Comparison of ENCODE assay signal across 8 cellular contexts in the genomic region with DNA sequence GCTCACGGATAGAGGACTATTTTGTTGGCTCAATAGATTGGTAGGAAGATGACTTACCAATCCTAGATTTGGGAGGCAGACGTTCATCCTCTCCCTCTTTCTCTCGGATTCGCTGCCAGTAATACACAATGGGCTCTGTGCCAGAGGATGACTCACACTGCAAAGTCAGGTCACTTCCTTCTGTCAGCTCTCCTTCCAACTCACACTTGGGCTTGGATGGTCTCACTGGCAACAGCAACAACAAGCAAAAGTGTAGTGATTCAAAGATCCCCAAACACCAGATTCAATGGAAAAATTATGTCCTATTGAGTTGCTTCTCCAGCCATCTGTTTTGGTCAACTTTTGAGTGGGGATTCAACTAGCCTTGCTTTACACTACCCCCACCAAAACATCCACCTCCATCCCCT. TPM values are rescaled to one million over a fixed set of nuclear protein-coding genes. Genes with fewer than 3 reads are reported as not detected.
DNase-seq lines count a peak whose midpoint lies in the region; ATAC-seq, FAIRE-seq and TF ChIP-seq lines count a peak whose summit lies in the region.

No MANE protein-coding gene starts in this region.

- H3K4me3 ChIP-seq in heart left ventricle (no peak overlapping the region), skeletal muscle satellite cell (ENCODE audit: low read length) (no peak overlapping the region)

- H3K27ac ChIP-seq in heart left ventricle, result peak overlapping the region in 10 of 12 donors; percentile 12 to 68 (median 44)

- TF ChIP-seq CTCF in heart left ventricle (IDR thresholded peaks at IDR 0.05), result no peak

- peak overlapping the region; percentile 11 for H3K9ac ChIP-seq in skeletal muscle satellite cell (ENCODE audit: low read depth, low read length)

- intact Hi-C loops in heart left ventricle (cut with DNase I), result loop anchor here in 1 of 10 donors (2.0 kb wide), 1 partner anchor 21 kb away; a partner anchor contains a TSS

- no peak for TF ChIP-seq POLR2A in heart left ventricle (IDR thresholded peaks at IDR 0.05)

- H3K36me3 ChIP-seq in heart left ventricle (peaks cover 0 to 11% (median 0%) of the 10 kb centered on the region in 9 donors), skeletal muscle satellite cell (ENCODE audit: insufficient read depth, low read length) (peaks cover 58% of the 10 kb centered on the region)

- H3K4me1 ChIP-seq in heart left ventricle, result peaks cover 0 to 34% (median 10%) of the 10 kb centered on the region in 12 donors
- peaks cover 25% of the 10 kb centered on the region for H3K4me1 ChIP-seq in skeletal muscle satellite cell (ENCODE audit: control insufficient read depth, insufficient read depth, low read length)

- ATAC-seq in heart left ventricle, result peak; percentile 63 to 91 (median 88)
- ATAC-seq in HG02798 (IDR thresholded peaks at IDR 0.05; ENCODE audit: poor library complexity, unreplicated experiment), result no peak
- ATAC-seq in HG03045 (IDR thresholded peaks at IDR 0.05; ENCODE audit: unreplicated experiment), result no peak

- no peaks in the 10 kb centered on the region for H3K27me3 ChIP-seq in heart left ventricle
- no peaks in the 10 kb centered on the region for H3K27me3 ChIP-seq in skeletal muscle satellite cell (ENCODE audit: control insufficient read depth, insufficient read depth, low read length)

- H3K9me3 ChIP-seq in heart left ventricle (peaks cover 0 to 8% (median 0%) of the 10 kb centered on the region in 12 donors), skeletal muscle satellite cell (replicated peaks; ENCODE audit: low read length) (no peaks in the 10 kb centered on the region)

- FAIRE-seq in RCC 7860 (lab: Jason Lieb, UNC), result peak; percentile 78

- H3K4me2 ChIP-seq in skeletal muscle satellite cell (ENCODE audit: low read length), result peak overlapping the region; percentile 8

- DNase-seq in NCI-H2081 (lab: John Stamatoyannopoulos, UW), result peak; percentile 25 to 58
- no peak for DNase-seq in NCI-H2081 treated with DMSO at 0.1 percent for 48 hours (lab: John Stamatoyannopoulos, UW)
- DNase-seq in RCC 7860 (ENCODE audit: low spot score), result peak; percentile 91
- DNase-seq in activated gamma-delta T cell treated with anti-CD3 and anti-CD28 coated beads, Interleukin-2, amount 50 U/mL, for 16 hours (ENCODE audit: low read depth), result peak; percentile 43
- peak; percentile 69 to 93 (median 89) for DNase-seq in heart left ventricle

- 0 to 4% (median 2%) methylated on average over 4 of the region's 4 CpGs for WGBS in heart left ventricle, 4 donors

RNA-seq across cellular contexts. Expression of a gene that starts 21.7 kb away (rescaled TPM):
- 1,000 to 10,000 TPM in 7 of 9 donors, 100 to 1,000 TPM in 2; 650 to 1,438 (median 1,101) TPM for total RNA-seq in heart left ventricle
- 1,000 to 10,000 TPM in 1 of 2 donors, 10 to 100 TPM in 1; 58.9 to 2,193 TPM for polyA plus RNA-seq in heart left ventricle
- 2,988 and 3,377 TPM in 2 replicates for total RNA-seq in skeletal muscle satellite cell (2012; rRNA removed)

Comparison
In these comparisons a context has a peak if more than half of its experiments do, and no peak if none do; other contexts are left out.
1. ATAC-seq: peak in heart left ventricle (4 of 4); none in HG02798 (single experiment) and HG03045 (single experiment).